Comparison of ENCODE assay signal across 24 cellular contexts in genomic region chr20:20174089-20174835, GRCh38.
DNase-seq lines count a peak whose midpoint lies in the region; ATAC-seq and TF ChIP-seq lines count a peak whose summit lies in the region.
"Had no signal": no experiment of that assay in that cellular context is flagged by ENCODE, and none has a peak within 500 bp of the region (broad histone marks: within the 10 kb centered on the region; RNA-seq: fewer than 3 reads in every experiment).

No MANE protein-coding gene starts in this region.

- H3K27me3 Mint-ChIP-seq in HFFc6 (ENCODE audit: insufficient read depth) = peaks cover 3% of the 10 kb centered on the region
- peaks cover 2% of the 10 kb centered on the region for H3K27me3 Mint-ChIP-seq in neural progenitor cell (ENCODE audit: insufficient read depth, low read depth)
- no peaks in the 10 kb centered on the region for H3K27me3 Mint-ChIP-seq in osteocyte (ENCODE audit: unreplicated experiment)

- H3K4me3 Mint-ChIP-seq in HFFc6 (no peak overlapping the region), neural progenitor cell (no peak overlapping the region), osteocyte (ENCODE audit: unreplicated experiment) (no peak overlapping the region)
- H3K4me3 Mint-ChIP-seq: central memory CD8-positive, alpha-beta T cell; effector memory CD8-positive, alpha-beta T cell; naive thymus-derived CD4-positive, alpha-beta T cell; stimulated activated memory B cell treated with anti-CD40 and anti-IgM and Interleukin-4, amounts not matched to agents 10 μg/mL and 1 μg/mL and 100 μg/mL, for 72 hours; T-helper 2 cell treated with Interferon-gamma antibody and Interleukin-4, amounts not matched to agents 5 μg/mL and 100 μg/mL, for 36 hours had no signal

- no peaks in the 10 kb centered on the region for H3K4me1 ChIP-seq in left ventricle myocardium inferior
- no peaks in the 10 kb centered on the region for H3K4me1 ChIP-seq in Panc1 (ENCODE audit: control insufficient read depth, insufficient read depth, low read length)
- H3K4me1 ChIP-seq in neural progenitor cell = no peaks in the 10 kb centered on the region
- H3K4me1 ChIP-seq in prostate gland (replicated peaks) = no peaks in the 10 kb centered on the region
- H3K4me1 ChIP-seq: body of pancreas, lower lobe of right lung, transverse colon had no signal

- no peak overlapping the region for H3K27ac Mint-ChIP-seq in HFFc6
- no peak overlapping the region for H3K27ac Mint-ChIP-seq in neural progenitor cell
- H3K27ac Mint-ChIP-seq in osteocyte (ENCODE audit: unreplicated experiment) = no peak overlapping the region
- H3K27ac Mint-ChIP-seq: activated T-helper 2 cell treated with anti-CD3 and anti-CD28 coated beads, Interferon-gamma antibody, Interleukin-2, Interleukin-4, amounts not matched to agents 10 μg/mL and 5 μg/mL and 100 μg/mL, durations not matched to agents 14 hours and 24 hours and 36 hours; effector memory CD8-positive, alpha-beta T cell; naive thymus-derived CD4-positive, alpha-beta T cell; stimulated activated memory B cell treated with anti-CD40 and anti-IgM and Interleukin-4, amounts not matched to agents 10 μg/mL and 1 μg/mL and 100 μg/mL, for 72 hours; T-helper 2 cell treated with Interferon-gamma antibody and Interleukin-4, amounts not matched to agents 5 μg/mL and 100 μg/mL, for 36 hours had no signal

- H3K36me3 Mint-ChIP-seq in HFFc6 (ENCODE audit: low read depth) (no peaks in the 10 kb centered on the region), neural progenitor cell (no peaks in the 10 kb centered on the region), osteocyte (ENCODE audit: unreplicated experiment) (no peaks in the 10 kb centered on the region)
- H3K36me3 Mint-ChIP-seq: naive thymus-derived CD4-positive, alpha-beta T cell; stimulated activated memory B cell treated with anti-CD40 and anti-IgM and Interleukin-4, amounts not matched to agents 10 μg/mL and 1 μg/mL and 100 μg/mL, for 72 hours had no signal

- no peaks in the 10 kb centered on the region for H3K79me2 ChIP-seq in neural progenitor cell (ENCODE audit: low read depth)

- POLR2A ChIA-PET in Panc1 (lab: Charles Lee) = no interaction called here

- TF ChIP-seq CTCF in left ventricle myocardium inferior (IDR thresholded peaks at IDR 0.05; ENCODE audit: borderline replicate concordance) = peak; percentile 20
- TF ChIP-seq CTCF in HFFc6 (IDR thresholded peaks at IDR 0.05) = 0 out of 2 replicates have a peak, but pooled peaks have one; percentile 12
- TF ChIP-seq CTCF in Panc1 (IDR thresholded peaks at IDR 0.05) = peak; percentile 25; the same call in 1 of the 2 replicates
- peak; percentile 32 for TF ChIP-seq CTCF in neural progenitor cell (IDR thresholded peaks at IDR 0.05)
- no peak for TF ChIP-seq CTCF in osteocyte (IDR thresholded peaks at IDR 0.05)
- TF ChIP-seq CTCF in prostate gland (IDR thresholded peaks at IDR 0.05) = no peak

- H3K27ac ChIP-seq in left ventricle myocardium inferior (replicated peaks) (no peak overlapping the region), Panc1 (ENCODE audit: low read length) (no peak overlapping the region), neural progenitor cell (no peak overlapping the region), prostate gland (no peak overlapping the region)
- H3K27ac ChIP-seq: body of pancreas, KMS-11, lower lobe of right lung, transverse colon had no signal

- H3K36me3 ChIP-seq in left ventricle myocardium inferior (peaks cover 16% of the 10 kb centered on the region), Panc1 (ENCODE audit: control insufficient read depth, insufficient read depth, low read length) (no peaks in the 10 kb centered on the region), neural progenitor cell (no peaks in the 10 kb centered on the region), prostate gland (no peaks in the 10 kb centered on the region)
- H3K36me3 ChIP-seq: lower lobe of right lung, transverse colon had no signal

- H3K9me3 Mint-ChIP-seq in HFFc6 = no peaks in the 10 kb centered on the region; the same call in 1 of the 2 replicates
- peaks cover 14% of the 10 kb centered on the region for H3K9me3 Mint-ChIP-seq in neural progenitor cell
- peaks cover 8% of the 10 kb centered on the region for H3K9me3 Mint-ChIP-seq in osteocyte (ENCODE audit: unreplicated experiment)
- H3K9me3 Mint-ChIP-seq: activated T-helper 2 cell treated with anti-CD3 and anti-CD28 coated beads, Interferon-gamma antibody, Interleukin-2, Interleukin-4, amounts not matched to agents 10 μg/mL and 5 μg/mL and 100 μg/mL, durations not matched to agents 14 hours and 24 hours and 36 hours; T-helper 2 cell treated with Interferon-gamma antibody and Interleukin-4, amounts not matched to agents 5 μg/mL and 100 μg/mL, for 36 hours had no signal

- H2AFZ ChIP-seq in neural progenitor cell (replicated peaks) = no peak overlapping the region

- H3K27me3 ChIP-seq in left ventricle myocardium inferior (ENCODE audit: low read depth) (no peaks in the 10 kb centered on the region), Panc1 (ENCODE audit: control insufficient read depth, insufficient read depth, low read length) (no peaks in the 10 kb centered on the region; the same call in 1 of the 2 replicates), neural progenitor cell (no peaks in the 10 kb centered on the region), prostate gland (replicated peaks; ENCODE audit: insufficient read depth) (no peaks in the 10 kb centered on the region)
- H3K27me3 ChIP-seq: body of pancreas, transverse colon had no signal

- intact Hi-C loops in left ventricle myocardium inferior (cut with micrococcal nuclease) (no loop called here), left cardiac atrium (cut with DNase I) (no loop called here), Panc1 (cut with micrococcal nuclease; ENCODE audit: unreplicated experiment) (no loop called here), left colon (cut with DNase I, micrococcal nuclease) (no loop called here), prostate gland (cut with DNase I) (no loop called here)

- TF ChIP-seq POLR2A in prostate gland (IDR thresholded peaks at IDR 0.05) = no peak

- CTCF ChIA-PET in Panc1 (lab: Charles Lee) = no interaction called here

- no TSS peak for BruUV-seq in Panc1 (replicated peaks; lab: Mats Ljungman, UMichigan)

- H3K4me3 ChIP-seq in left ventricle myocardium inferior (no peak overlapping the region), Panc1 (ENCODE audit: low read depth in 2 of 2, low read length in 2 of 2) (no peak overlapping the region), neural progenitor cell (no peak overlapping the region), prostate gland (no peak overlapping the region)
- H3K4me3 ChIP-seq: body of pancreas, lower lobe of right lung, transverse colon had no signal

- DNase-seq in left ventricle myocardium inferior (no peak), left cardiac atrium (no peak), HFFc6 (no peak), Panc1 (ENCODE audit: low read depth, low spot score) (no peak), neural progenitor cell (ENCODE audit: low spot score) (no peak), osteocyte (ENCODE audit: extremely low spot score, unreplicated experiment) (no peak), left colon (no peak), prostate gland (ENCODE audit: low spot score) (no peak)
- DNase-seq: activated CD4-positive, alpha-beta T cell treated with anti-CD3 and anti-CD28 coated beads for 4 hours; activated naive CD4-positive, alpha-beta T cell treated with anti-CD3 and anti-CD28 coated beads, Interleukin-2, amount 50 U/mL, for 16 hours; body of pancreas; effector memory CD8-positive, alpha-beta T cell; glutamatergic neuron; lower lobe of right lung; naive thymus-derived CD4-positive, alpha-beta T cell; NCI-H187; nucleus accumbens; SIG-M5; transverse colon had no signal

- WGBS in prostate gland = 92% methylated on average over 10 of the region's 10 CpGs

- peaks cover 14% of the 10 kb centered on the region for H3K9me3 ChIP-seq in left ventricle myocardium inferior (replicated peaks)
- H3K9me3 ChIP-seq in Panc1 (ENCODE audit: control insufficient read depth, insufficient read depth, low read depth, low read length) = no peaks in the 10 kb centered on the region
- H3K9me3 ChIP-seq in neural progenitor cell (ENCODE audit: low read depth) = no peaks in the 10 kb centered on the region
- no peaks in the 10 kb centered on the region for H3K9me3 ChIP-seq in prostate gland
- H3K9me3 ChIP-seq: body of pancreas, lower lobe of right lung, transverse colon had no signal

- no peaks in the 10 kb centered on the region for H3F3A ChIP-seq in neural progenitor cell (ENCODE audit: low read depth)

- H3K4me2 ChIP-seq in neural progenitor cell = no peak overlapping the region
- H3K4me2 ChIP-seq: KMS-11 had no signal

- H3K4me1 Mint-ChIP-seq in HFFc6 (ENCODE audit: low read depth) (no peaks in the 10 kb centered on the region), neural progenitor cell (no peaks in the 10 kb centered on the region), osteocyte (ENCODE audit: unreplicated experiment) (no peaks in the 10 kb centered on the region)
- H3K4me1 Mint-ChIP-seq: central memory CD8-positive, alpha-beta T cell; naive thymus-derived CD4-positive, alpha-beta T cell; stimulated activated memory B cell treated with anti-CD40 and anti-IgM and Interleukin-4, amounts not matched to agents 10 μg/mL and 1 μg/mL and 100 μg/mL, for 72 hours had no signal

- ATAC-seq in left cardiac atrium (no peak), Panc1 (no peak), left colon (no peak)
- ATAC-seq: body of pancreas; effector memory CD8-positive, alpha-beta T cell; lower lobe of right lung; naive thymus-derived CD4-positive, alpha-beta T cell; stimulated activated memory B cell treated with anti-CD40 and anti-IgM and Interleukin-4, amounts not matched to agents 10 μg/mL and 1 μg/mL and 100 μg/mL, for 72 hours had no signal

- in situ Hi-C loops in Panc1 (cut with HindIII; ENCODE audit: low pct_unique_long_range_greater_than_20kb, low sequenced_read_pairs) = no loop called here

- H4K20me1 ChIP-seq in neural progenitor cell (ENCODE audit: low read depth) = no peaks in the 10 kb centered on the region

- H3K9ac ChIP-seq in neural progenitor cell = no peak overlapping the region
- H3K9ac ChIP-seq: KMS-11 had no signal

Comparison
In these comparisons a context has a peak if more than half of its experiments do, and no peak if none do; other contexts are left out.
1. CTCF ChIP-seq: peak in left ventricle myocardium inferior (single experiment), HFFc6 (single experiment), Panc1 (single experiment) and neural progenitor cell (single experiment); none in osteocyte (single experiment) and prostate gland (0 of 4).